1 cellular context compared by ENCODE assay signal in the genomic region with DNA sequence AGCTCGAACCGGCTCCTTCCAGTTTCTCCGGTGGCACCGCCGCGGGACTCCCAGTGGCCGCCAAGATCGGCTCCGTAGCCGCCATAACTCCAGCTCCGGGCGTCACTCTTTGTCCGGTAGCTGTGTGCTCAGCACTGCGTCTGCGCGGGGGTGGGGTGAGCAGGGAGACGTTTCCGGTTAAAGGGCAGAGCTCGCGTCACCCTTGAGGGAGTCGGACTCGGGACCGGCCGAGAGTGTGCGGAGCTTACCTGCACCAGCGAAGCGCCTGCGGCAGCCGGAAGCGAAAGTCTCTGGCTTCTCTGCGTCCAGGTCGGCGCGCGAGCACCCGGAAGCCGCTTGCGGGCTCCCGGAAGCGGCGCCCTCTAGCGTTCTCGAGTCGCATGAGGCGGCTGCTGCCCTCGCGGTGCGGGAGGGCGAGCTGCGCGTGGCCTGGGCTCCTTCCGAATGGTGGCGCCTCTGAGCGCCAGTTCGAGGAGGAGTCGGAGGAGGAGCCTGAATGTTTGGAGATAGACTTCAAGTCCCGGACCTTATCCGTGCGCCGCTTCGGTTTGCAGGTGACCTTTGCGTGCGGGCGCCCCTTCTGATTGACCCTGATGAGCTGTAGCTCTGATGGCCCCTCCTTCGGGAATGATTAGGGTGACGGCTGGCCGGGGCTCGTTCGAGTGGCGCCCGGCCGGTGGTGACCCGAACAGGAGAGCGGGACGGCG.
TF ChIP-seq lines count a peak whose summit lies in the region.

A gene (minus strand): TSS at position 303 of the 707 bp plus-strand sequence. CDS start 218 bp downstream, at position 85.

TF ChIP-seq in K562, 482 proteins besides CTCF, POLR2A, EP300 and RAD21 (continued from another document and continues in another):
- TF ChIP-seq, protein P1, sequence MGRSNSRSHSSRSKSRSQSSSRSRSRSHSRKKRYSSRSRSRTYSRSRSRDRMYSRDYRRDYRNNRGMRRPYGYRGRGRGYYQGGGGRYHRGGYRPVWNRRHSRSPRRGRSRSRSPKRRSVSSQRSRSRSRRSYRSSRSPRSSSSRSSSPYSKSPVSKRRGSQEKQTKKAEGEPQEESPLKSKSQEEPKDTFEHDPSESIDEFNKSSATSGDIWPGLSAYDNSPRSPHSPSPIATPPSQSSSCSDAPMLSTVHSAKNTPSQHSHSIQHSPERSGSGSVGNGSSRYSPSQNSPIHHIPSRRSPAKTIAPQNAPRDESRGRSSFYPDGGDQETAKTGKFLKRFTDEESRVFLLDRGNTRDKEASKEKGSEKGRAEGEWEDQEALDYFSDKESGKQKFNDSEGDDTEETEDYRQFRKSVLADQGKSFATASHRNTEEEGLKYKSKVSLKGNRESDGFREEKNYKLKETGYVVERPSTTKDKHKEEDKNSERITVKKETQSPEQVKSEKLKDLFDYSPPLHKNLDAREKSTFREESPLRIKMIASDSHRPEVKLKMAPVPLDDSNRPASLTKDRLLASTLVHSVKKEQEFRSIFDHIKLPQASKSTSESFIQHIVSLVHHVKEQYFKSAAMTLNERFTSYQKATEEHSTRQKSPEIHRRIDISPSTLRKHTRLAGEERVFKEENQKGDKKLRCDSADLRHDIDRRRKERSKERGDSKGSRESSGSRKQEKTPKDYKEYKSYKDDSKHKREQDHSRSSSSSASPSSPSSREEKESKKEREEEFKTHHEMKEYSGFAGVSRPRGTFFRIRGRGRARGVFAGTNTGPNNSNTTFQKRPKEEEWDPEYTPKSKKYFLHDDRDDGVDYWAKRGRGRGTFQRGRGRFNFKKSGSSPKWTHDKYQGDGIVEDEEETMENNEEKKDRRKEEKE (IDR thresholded peaks at IDR 0.05; ENCODE audit: borderline replicate concordance in 1 of 2, control insufficient read depth in 1 of 2, low read depth in 2 of 2, low read length in 1 of 2): peak in 1 of 2 experiments; percentile 96; a peak in 2 of 4 replicates
- TF ChIP-seq, protein P2, sequence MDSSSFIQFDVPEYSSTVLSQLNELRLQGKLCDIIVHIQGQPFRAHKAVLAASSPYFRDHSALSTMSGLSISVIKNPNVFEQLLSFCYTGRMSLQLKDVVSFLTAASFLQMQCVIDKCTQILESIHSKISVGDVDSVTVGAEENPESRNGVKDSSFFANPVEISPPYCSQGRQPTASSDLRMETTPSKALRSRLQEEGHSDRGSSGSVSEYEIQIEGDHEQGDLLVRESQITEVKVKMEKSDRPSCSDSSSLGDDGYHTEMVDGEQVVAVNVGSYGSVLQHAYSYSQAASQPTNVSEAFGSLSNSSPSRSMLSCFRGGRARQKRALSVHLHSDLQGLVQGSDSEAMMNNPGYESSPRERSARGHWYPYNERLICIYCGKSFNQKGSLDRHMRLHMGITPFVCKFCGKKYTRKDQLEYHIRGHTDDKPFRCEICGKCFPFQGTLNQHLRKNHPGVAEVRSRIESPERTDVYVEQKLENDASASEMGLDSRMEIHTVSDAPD (CRISPR knock-in tag; IDR thresholded peaks at IDR 0.05): no peak
- no peak for TF ChIP-seq FOS (IDR thresholded peaks at IDR 0.05; ENCODE audit: extremely low read depth, insufficient read length)
- peak; percentile 87 for TF ChIP-seq TAF9B (IDR thresholded peaks at IDR 0.05; ENCODE audit: partially characterized antibody)
- TF ChIP-seq, protein P3, sequence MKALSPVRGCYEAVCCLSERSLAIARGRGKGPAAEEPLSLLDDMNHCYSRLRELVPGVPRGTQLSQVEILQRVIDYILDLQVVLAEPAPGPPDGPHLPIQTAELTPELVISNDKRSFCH (CRISPR knock-in tag; IDR thresholded peaks at IDR 0.05): no peak
- TF ChIP-seq, protein P3 (tag; IDR thresholded peaks at IDR 0.05): peak; percentile 96
- TF ChIP-seq MTA1 (IDR thresholded peaks at IDR 0.05; ENCODE audit: borderline replicate concordance): no peak
- TF ChIP-seq CHD2 (IDR thresholded peaks at IDR 0.05; ENCODE audit: low read depth, low read length): peak; percentile 79
- TF ChIP-seq, protein P4, sequence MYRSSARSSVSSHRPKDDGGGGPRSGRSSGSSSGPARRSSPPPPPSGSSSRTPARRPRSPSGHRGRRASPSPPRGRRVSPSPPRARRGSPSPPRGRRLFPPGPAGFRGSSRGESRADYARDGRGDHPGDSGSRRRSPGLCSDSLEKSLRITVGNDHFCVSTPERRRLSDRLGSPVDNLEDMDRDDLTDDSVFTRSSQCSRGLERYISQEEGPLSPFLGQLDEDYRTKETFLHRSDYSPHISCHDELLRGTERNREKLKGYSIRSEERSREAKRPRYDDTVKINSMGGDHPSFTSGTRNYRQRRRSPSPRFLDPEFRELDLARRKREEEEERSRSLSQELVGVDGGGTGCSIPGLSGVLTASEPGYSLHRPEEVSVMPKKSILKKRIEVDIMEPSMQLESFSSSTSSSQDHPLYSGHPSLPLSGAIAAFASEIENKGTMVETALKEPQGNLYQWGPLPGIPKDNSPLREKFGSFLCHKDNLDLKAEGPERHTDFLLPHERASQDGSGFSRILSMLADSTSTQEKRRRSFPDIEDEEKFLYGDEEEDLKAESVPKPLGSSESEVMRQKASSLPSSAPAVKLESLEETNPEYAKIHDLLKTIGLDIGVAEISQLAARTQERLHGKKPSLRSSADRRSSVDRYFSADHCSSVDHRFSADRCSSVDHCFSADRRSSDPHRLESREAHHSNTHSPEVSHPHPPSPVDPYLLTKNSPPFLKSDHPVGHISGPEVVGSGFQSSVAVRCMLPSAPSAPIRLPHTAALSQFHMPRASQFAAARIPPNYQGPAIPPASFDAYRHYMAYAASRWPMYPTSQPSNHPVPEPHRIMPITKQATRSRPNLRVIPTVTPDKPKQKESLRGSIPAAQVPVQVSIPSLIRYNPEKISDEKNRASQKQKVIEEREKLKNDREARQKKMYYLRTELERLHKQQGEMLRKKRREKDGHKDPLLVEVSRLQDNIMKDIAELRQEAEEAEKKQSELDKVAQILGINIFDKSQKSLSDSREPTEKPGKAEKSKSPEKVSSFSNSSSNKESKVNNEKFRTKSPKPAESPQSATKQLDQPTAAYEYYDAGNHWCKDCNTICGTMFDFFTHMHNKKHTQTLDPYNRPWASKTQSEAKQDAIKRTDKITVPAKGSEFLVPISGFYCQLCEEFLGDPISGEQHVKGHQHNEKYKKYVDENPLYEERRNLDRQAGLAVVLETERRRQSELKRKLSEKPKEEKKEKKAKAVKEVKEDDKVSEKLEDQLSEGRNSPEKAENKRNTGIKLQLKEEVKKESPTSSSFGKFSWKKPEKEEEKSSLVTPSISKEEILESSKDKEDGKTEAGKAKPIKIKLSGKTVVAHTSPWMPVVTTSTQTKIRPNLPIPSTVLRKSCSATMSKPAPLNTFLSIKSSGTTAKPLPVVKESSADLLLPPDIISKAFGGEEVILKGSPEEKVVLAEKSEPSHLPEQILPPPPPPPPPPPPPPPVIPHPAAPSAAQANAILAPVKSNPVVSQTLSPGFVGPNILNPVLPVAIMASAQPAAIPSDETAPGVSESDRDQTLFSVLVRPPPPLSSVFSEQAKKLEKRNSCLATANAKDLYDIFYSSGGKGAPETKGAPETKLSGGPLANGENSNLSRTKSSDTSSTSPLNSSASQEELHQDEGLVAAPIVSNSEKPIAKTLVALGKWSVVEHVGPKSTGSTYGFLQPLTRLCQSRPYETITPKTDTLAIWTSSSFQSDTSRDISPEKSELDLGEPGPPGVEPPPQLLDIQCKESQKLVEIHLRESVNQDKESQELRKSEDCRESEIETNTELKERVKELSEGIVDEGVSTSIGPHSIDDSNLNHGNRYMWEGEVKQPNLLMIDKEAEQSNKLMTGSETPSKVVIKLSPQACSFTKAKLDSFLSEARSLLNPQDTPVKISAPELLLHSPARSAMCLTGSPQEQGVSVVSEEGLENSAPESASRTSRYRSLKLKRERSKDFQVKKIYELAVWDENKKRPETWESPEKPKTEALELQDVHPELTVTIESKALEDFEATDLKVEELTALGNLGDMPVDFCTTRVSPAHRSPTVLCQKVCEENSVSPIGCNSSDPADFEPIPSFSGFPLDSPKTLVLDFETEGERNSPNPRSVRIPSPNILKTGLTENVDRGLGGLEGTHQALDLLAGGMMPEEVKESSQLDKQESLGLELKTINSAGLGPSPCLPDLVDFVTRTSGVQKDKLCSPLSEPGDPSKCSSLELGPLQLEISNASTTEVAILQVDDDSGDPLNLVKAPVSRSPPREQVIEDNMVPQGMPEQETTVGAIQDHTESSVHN (IDR thresholded peaks at IDR 0.05; ENCODE audit: borderline replicate concordance in 1 of 2, low read depth in 1 of 2): no peak
- no peak for TF ChIP-seq ZNF184 (CRISPR knock-in tag; IDR thresholded peaks at IDR 0.05)
- no peak for TF ChIP-seq MTF1 (CRISPR knock-in tag; IDR thresholded peaks at IDR 0.05; ENCODE audit: borderline replicate concordance)
- TF ChIP-seq POLR2G (IDR thresholded peaks at IDR 0.05; ENCODE audit: low read depth, low read length): peak; percentile 95
- TF ChIP-seq ZNF197 (CRISPR knock-in tag; IDR thresholded peaks at IDR 0.05; ENCODE audit: low read depth): no peak; the same call in 1 of the 2 replicates
- TF ChIP-seq RBM15 (IDR thresholded peaks at IDR 0.05; ENCODE audit: insufficient read depth, low read length): no peak
- no peak for TF ChIP-seq NFYB (IDR thresholded peaks at IDR 0.05; ENCODE audit: extremely low read depth, insufficient read length)
- TF ChIP-seq ZNF785 (CRISPR knock-in tag; IDR thresholded peaks at IDR 0.05): no peak
- peak; percentile 31; the same call in 1 of the 2 replicates for TF ChIP-seq SAFB (IDR thresholded peaks at IDR 0.05; ENCODE audit: borderline replicate concordance, low read depth, low read length)
- TF ChIP-seq, protein P5, sequence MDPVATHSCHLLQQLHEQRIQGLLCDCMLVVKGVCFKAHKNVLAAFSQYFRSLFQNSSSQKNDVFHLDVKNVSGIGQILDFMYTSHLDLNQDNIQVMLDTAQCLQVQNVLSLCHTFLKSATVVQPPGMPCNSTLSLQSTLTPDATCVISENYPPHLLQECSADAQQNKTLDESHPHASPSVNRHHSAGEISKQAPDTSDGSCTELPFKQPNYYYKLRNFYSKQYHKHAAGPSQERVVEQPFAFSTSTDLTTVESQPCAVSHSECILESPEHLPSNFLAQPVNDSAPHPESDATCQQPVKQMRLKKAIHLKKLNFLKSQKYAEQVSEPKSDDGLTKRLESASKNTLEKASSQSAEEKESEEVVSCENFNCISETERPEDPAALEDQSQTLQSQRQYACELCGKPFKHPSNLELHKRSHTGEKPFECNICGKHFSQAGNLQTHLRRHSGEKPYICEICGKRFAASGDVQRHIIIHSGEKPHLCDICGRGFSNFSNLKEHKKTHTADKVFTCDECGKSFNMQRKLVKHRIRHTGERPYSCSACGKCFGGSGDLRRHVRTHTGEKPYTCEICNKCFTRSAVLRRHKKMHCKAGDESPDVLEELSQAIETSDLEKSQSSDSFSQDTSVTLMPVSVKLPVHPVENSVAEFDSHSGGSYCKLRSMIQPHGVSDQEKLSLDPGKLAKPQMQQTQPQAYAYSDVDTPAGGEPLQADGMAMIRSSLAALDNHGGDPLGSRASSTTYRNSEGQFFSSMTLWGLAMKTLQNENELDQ (CRISPR knock-in tag; IDR thresholded peaks at IDR 0.05; ENCODE audit: borderline replicate concordance): 0 out of 2 replicates have a peak, but pooled peaks have one; percentile 30
- TF ChIP-seq, protein P6, sequence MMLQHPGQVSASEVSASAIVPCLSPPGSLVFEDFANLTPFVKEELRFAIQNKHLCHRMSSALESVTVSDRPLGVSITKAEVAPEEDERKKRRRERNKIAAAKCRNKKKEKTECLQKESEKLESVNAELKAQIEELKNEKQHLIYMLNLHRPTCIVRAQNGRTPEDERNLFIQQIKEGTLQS (IDR thresholded peaks at IDR 0.05): no peak
- TF ChIP-seq, protein P6 (CRISPR knock-in tag; conservative IDR thresholded peaks at IDR 0.05): 0 out of 2 replicates have a peak, but pooled peaks have one; percentile 59
- TF ChIP-seq, protein P7, sequence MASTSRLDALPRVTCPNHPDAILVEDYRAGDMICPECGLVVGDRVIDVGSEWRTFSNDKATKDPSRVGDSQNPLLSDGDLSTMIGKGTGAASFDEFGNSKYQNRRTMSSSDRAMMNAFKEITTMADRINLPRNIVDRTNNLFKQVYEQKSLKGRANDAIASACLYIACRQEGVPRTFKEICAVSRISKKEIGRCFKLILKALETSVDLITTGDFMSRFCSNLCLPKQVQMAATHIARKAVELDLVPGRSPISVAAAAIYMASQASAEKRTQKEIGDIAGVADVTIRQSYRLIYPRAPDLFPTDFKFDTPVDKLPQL (IDR thresholded peaks at IDR 0.05; ENCODE audit: extremely low read depth, insufficient read length): no peak
- TF ChIP-seq GABPB2 (CRISPR knock-in tag; conservative IDR thresholded peaks at IDR 0.05): no peak
- no peak for TF ChIP-seq ZNF282 (CRISPR knock-in tag; IDR thresholded peaks at IDR 0.05)
- TF ChIP-seq, protein P8, sequence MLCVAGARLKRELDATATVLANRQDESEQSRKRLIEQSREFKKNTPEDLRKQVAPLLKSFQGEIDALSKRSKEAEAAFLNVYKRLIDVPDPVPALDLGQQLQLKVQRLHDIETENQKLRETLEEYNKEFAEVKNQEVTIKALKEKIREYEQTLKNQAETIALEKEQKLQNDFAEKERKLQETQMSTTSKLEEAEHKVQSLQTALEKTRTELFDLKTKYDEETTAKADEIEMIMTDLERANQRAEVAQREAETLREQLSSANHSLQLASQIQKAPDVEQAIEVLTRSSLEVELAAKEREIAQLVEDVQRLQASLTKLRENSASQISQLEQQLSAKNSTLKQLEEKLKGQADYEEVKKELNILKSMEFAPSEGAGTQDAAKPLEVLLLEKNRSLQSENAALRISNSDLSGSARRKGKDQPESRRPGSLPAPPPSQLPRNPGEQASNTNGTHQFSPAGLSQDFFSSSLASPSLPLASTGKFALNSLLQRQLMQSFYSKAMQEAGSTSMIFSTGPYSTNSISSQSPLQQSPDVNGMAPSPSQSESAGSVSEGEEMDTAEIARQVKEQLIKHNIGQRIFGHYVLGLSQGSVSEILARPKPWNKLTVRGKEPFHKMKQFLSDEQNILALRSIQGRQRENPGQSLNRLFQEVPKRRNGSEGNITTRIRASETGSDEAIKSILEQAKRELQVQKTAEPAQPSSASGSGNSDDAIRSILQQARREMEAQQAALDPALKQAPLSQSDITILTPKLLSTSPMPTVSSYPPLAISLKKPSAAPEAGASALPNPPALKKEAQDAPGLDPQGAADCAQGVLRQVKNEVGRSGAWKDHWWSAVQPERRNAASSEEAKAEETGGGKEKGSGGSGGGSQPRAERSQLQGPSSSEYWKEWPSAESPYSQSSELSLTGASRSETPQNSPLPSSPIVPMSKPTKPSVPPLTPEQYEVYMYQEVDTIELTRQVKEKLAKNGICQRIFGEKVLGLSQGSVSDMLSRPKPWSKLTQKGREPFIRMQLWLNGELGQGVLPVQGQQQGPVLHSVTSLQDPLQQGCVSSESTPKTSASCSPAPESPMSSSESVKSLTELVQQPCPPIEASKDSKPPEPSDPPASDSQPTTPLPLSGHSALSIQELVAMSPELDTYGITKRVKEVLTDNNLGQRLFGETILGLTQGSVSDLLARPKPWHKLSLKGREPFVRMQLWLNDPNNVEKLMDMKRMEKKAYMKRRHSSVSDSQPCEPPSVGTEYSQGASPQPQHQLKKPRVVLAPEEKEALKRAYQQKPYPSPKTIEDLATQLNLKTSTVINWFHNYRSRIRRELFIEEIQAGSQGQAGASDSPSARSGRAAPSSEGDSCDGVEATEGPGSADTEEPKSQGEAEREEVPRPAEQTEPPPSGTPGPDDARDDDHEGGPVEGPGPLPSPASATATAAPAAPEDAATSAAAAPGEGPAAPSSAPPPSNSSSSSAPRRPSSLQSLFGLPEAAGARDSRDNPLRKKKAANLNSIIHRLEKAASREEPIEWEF (CRISPR knock-in tag; IDR thresholded peaks at IDR 0.05): no peak
- no peak for TF ChIP-seq POLR3A (IDR thresholded peaks at IDR 0.05; ENCODE audit: borderline replicate concordance, extremely low read depth, insufficient read depth, insufficient read length)
- TF ChIP-seq NR3C1 (CRISPR knock-in tag; IDR thresholded peaks at IDR 0.05): no peak
